In genomic region chr1:158048371-158049067, GRCh38 we compare ENCODE assay signal across 30 cellular contexts. TPM values are rescaled to one million over a fixed set of nuclear protein-coding genes. Genes with fewer than 3 reads are reported as not detected.
"Had no signal": no experiment of that assay in that cellular context is flagged by ENCODE, and none has a peak within 500 bp of the region (broad histone marks: within the 10 kb centered on the region; RNA-seq: fewer than 3 reads in every experiment).

No MANE protein-coding gene starts in this region.

- H3K4me3 Mint-ChIP-seq: dendritic cell treated with granulocyte-macrophage colony-stimulating factor and Interleukin-4, amounts not matched to agents 40 ng/mL and 50 ng/mL, for 4 days; naive thymus-derived CD4-positive, alpha-beta T cell; nephron; neural progenitor cell had no signal

- H3K27ac Mint-ChIP-seq: dendritic cell treated with granulocyte-macrophage colony-stimulating factor and Interleukin-4, amounts not matched to agents 40 ng/mL and 50 ng/mL, for 4 days; naive thymus-derived CD4-positive, alpha-beta T cell; nephron; neural progenitor cell; progenitor cell of endocrine pancreas had no signal

- H3K9me3 ChIP-seq: colonic mucosa, esophagus muscularis mucosa, gastroesophageal sphincter, heart left ventricle, right atrium auricular region, stomach, thyroid gland had no signal

- H3K27ac ChIP-seq: colonic mucosa, foreskin keratinocyte, gastroesophageal sphincter, heart left ventricle, neural progenitor cell, parathyroid adenoma, right atrium auricular region, stomach, thyroid gland had no signal

- DNase-seq: colonic mucosa; effector CD8-positive, alpha-beta T cell; foreskin keratinocyte; heart left ventricle; hippocampal formation; kidney glomerular epithelial cell; left colon; left ventricle myocardium superior; mesendoderm; midbrain; naive thymus-derived CD4-positive, alpha-beta T cell; stimulated activated CD4-positive, alpha-beta T cell treated with anti-CD3 and anti-CD28 coated beads, Interleukin-12 subunit alpha, Interleukin-12 subunit beta, amount 100 ng/mL, for 4 hours; stimulated activated CD4-positive, alpha-beta T cell treated with anti-CD3 and anti-CD28 coated beads, Interleukin-1b, Interleukin-23, amount 100 ng/mL, for 48 hours; stimulated activated CD4-positive, alpha-beta T cell treated with anti-CD3 and anti-CD28 coated beads, Interleukin-4, amount 100 ng/mL, for 1 hour; stimulated activated CD8-positive, alpha-beta memory T cell treated with anti-CD3 and anti-CD28 coated beads, Interleukin-4, amount 100 ng/mL, for 48 hours; stimulated activated naive CD4-positive, alpha-beta T cell treated with Interleukin-2 at 50 U/mL for 16 hours; stomach; thyroid gland; trophoblast cell had no signal

- H3K27me3 Mint-ChIP-seq: progenitor cell of endocrine pancreas had no signal

- H3K36me3 Mint-ChIP-seq: naive thymus-derived CD4-positive, alpha-beta T cell had no signal

- H3K36me3 ChIP-seq: colonic mucosa, esophagus muscularis mucosa, gastroesophageal sphincter, neural progenitor cell, right atrium auricular region, thyroid gland had no signal

- H3K9me3 Mint-ChIP-seq: dendritic cell treated with granulocyte-macrophage colony-stimulating factor and Interleukin-4, amounts not matched to agents 40 ng/mL and 50 ng/mL, for 4 days; naive thymus-derived CD4-positive, alpha-beta T cell; nephron; neural progenitor cell had no signal

- H3K27me3 ChIP-seq: colonic mucosa, esophagus muscularis mucosa, foreskin keratinocyte, gastroesophageal sphincter, neural progenitor cell, right atrium auricular region, thyroid gland had no signal

- H3K4me1 Mint-ChIP-seq: naive thymus-derived CD4-positive, alpha-beta T cell had no signal

- H3K4me3 ChIP-seq: colonic mucosa, esophagus muscularis mucosa, gastroesophageal sphincter, heart left ventricle, neural progenitor cell, right atrium auricular region, smooth muscle cell, stomach, thyroid gland had no signal

- ATAC-seq: foreskin keratinocyte; gastroesophageal sphincter; heart left ventricle; left colon; left ventricle myocardium superior; naive thymus-derived CD4-positive, alpha-beta T cell; sciatic nerve had no signal

- FAIRE-seq: islet of Langerhans had no signal

- H3K4me1 ChIP-seq: colonic mucosa, foreskin keratinocyte, parathyroid adenoma had no signal

RNA-seq across cellular contexts. Expression of gene KIRREL1, which starts 55.1 kb away (rescaled TPM):
- total RNA-seq: naive thymus-derived CD4-positive, alpha-beta T cell had no signal
